Comparison of ENCODE assay signal across 20 cellular contexts in the genomic region with DNA sequence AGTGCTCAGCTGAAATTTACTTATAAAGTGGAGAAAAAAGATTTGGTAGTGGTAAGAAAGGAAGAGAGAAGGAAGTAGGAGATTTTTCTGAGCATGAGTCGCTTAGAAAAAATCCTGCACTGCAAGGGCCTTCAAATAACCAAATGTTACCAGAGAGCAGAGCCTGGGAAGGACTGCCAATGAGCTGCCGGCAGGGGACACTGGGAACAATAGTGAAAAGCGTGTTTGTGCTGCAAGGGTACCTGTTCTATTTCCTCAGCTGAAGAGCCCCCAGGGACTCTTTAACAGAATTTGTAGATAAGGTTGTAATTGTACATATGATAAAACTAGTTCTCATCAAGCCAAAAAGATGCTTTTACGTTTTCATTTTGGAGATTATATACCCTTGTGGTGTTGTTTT.
DNase-seq lines count a peak whose midpoint lies in the region; ATAC-seq and TF ChIP-seq lines count a peak whose summit lies in the region.
"Had no signal": no experiment of that assay in that cellular context is flagged by ENCODE, and none has a peak within 500 bp of the region (broad histone marks: within the 10 kb centered on the region; RNA-seq: fewer than 3 reads in every experiment).

No MANE protein-coding gene starts in this region.

- DNase-seq in ELF-1 (ENCODE audit: low read depth, low spot score) = peak; percentile 47
- peak; percentile 37 for DNase-seq in NCI-H345 (lab: John Stamatoyannopoulos, UW)
- peak in 26 of 42 donors; percentile 6 to 71 (median 30) for DNase-seq in head of caudate nucleus
- peak; percentile 3 for DNase-seq in renal cortical epithelial cell (ENCODE audit: low read depth)
- DNase-seq in mesenchymal stem cell = no peak
- DNase-seq in activated gamma-delta T cell treated with Interleukin-2 at 50 U/mL for 16 hours = no peak
- DNase-seq in colonic mucosa = no peak
- DNase-seq: activated CD4-positive, CD25-positive, alpha-beta regulatory T cell treated with anti-CD3 and anti-CD28 coated beads, Interleukin-2, amount 50 U/mL, for 72 hours; activated CD8-positive, alpha-beta memory T cell treated with anti-CD3 and anti-CD28 coated beads for 24 hours; activated naive CD8-positive, alpha-beta T cell treated with anti-CD3 and anti-CD28 coated beads, Interleukin-2, amount 10 ng/mL, durations not matched to agents 7 days and 5 days; cortex of kidney; Karpas-422; natural killer cell; stimulated activated CD4-positive, alpha-beta T cell treated with anti-CD3 and anti-CD28 coated beads, Interleukin-4, amount 100 ng/mL, for 1 hour had no signal

- H2BK120ac ChIP-seq in mesenchymal stem cell (ENCODE audit: low read depth, low read length) = no peak overlapping the region

- no peak for ATAC-seq in HG03095 (IDR thresholded peaks at IDR 0.05; ENCODE audit: unreplicated experiment)
- ATAC-seq: natural killer cell, Panc1 had no signal

- H2AFZ ChIP-seq in mesenchymal stem cell (ENCODE audit: low read depth, low read length) = no peak overlapping the region

- H3K4me3 ChIP-seq in mesenchymal stem cell (ENCODE audit: insufficient read depth in 1 of 2, low read depth in 1 of 2, low read length in 2 of 2) = no peak overlapping the region
- no peak overlapping the region for H3K4me3 ChIP-seq in colonic mucosa
- H3K4me3 ChIP-seq: BLaER1 treated with 17β-estradiol and CSF1 and Interleukin-3, amounts not matched to agents 10 nM and 100 nM; breast epithelium; SJSA1; skin epidermis had no signal

- H2BK5ac ChIP-seq in mesenchymal stem cell (ENCODE audit: low read depth, low read length, poor library complexity, severe bottlenecking) = no peak overlapping the region

- H3K4ac ChIP-seq in mesenchymal stem cell (ENCODE audit: low read depth in 1 of 2, low read length in 2 of 2) = no peak overlapping the region

- no peak overlapping the region for H3K4me2 ChIP-seq in mesenchymal stem cell (ENCODE audit: low read length, poor library complexity, severe bottlenecking)
- H3K4me2 ChIP-seq: BLaER1 treated with 17β-estradiol and CSF1 and Interleukin-3, amounts not matched to agents 10 nM and 100 nM had no signal

- no peak overlapping the region for H4K91ac ChIP-seq in mesenchymal stem cell (ENCODE audit: low read length)

- H4K8ac ChIP-seq in mesenchymal stem cell (ENCODE audit: low read length) = no peak overlapping the region

- no peak overlapping the region for H3K23ac ChIP-seq in mesenchymal stem cell (ENCODE audit: low read length in 2 of 2)

- no peak for TF ChIP-seq CTCF in colonic mucosa (IDR thresholded peaks at IDR 0.05)

- H3K27me3 ChIP-seq in mesenchymal stem cell (ENCODE audit: control insufficient read depth in 1 of 2, insufficient read depth in 1 of 2, low read length in 2 of 2) (no peaks in the 10 kb centered on the region), colonic mucosa (no peaks in the 10 kb centered on the region)
- H3K27me3 ChIP-seq: BLaER1 treated with 17β-estradiol and CSF1 and Interleukin-3, amounts not matched to agents 10 nM and 100 nM; breast epithelium; SJSA1 had no signal

- H3K36me3 ChIP-seq in mesenchymal stem cell (ENCODE audit: control insufficient read depth in 1 of 2, insufficient read depth in 2 of 2, low read depth in 1 of 2, low read length in 2 of 2) = no peaks in the 10 kb centered on the region
- no peaks in the 10 kb centered on the region for H3K36me3 ChIP-seq in colonic mucosa
- H3K36me3 ChIP-seq: BLaER1 treated with 17β-estradiol and CSF1 and Interleukin-3, amounts not matched to agents 10 nM and 100 nM; breast epithelium; SJSA1 had no signal

- H3K27ac ChIP-seq in mesenchymal stem cell (ENCODE audit: low read length, poor library complexity, severe bottlenecking) = no peak overlapping the region
- no peak overlapping the region for H3K27ac ChIP-seq in colonic mucosa
- H3K27ac ChIP-seq: BLaER1 treated with 17β-estradiol and CSF1 and Interleukin-3, amounts not matched to agents 10 nM and 100 nM; breast epithelium; SJSA1; skin epidermis had no signal

- H3K9me3 ChIP-seq in mesenchymal stem cell (ENCODE audit: control insufficient read depth, low read length) (no peaks in the 10 kb centered on the region), colonic mucosa (no peaks in the 10 kb centered on the region)
- H3K9me3 ChIP-seq: BLaER1 treated with 17β-estradiol and CSF1 and Interleukin-3, amounts not matched to agents 10 nM and 100 nM; breast epithelium; SJSA1 had no signal

- intact Hi-C loops in head of caudate nucleus (cut with DNase I) (no loop called here), colonic mucosa (cut with DNase I) (no loop called here)

- H3K79me1 ChIP-seq in mesenchymal stem cell (replicated peaks; ENCODE audit: low read length, poor library complexity, severe bottlenecking) = no peaks in the 10 kb centered on the region

- H3K4me1 ChIP-seq in mesenchymal stem cell (ENCODE audit: control insufficient read depth, insufficient read depth, low read depth, low read length) (no peaks in the 10 kb centered on the region), colonic mucosa (no peaks in the 10 kb centered on the region)
- H3K4me1 ChIP-seq: BLaER1 treated with 17β-estradiol and CSF1 and Interleukin-3, amounts not matched to agents 10 nM and 100 nM; breast epithelium; SJSA1 had no signal

- H3K9ac ChIP-seq in mesenchymal stem cell (ENCODE audit: low read length) (no peak overlapping the region), colonic mucosa (ENCODE audit: low read depth in 2 of 2, low read length in 2 of 2) (no peak overlapping the region)
- H3K9ac ChIP-seq: BLaER1 treated with 17β-estradiol and CSF1 and Interleukin-3, amounts not matched to agents 10 nM and 100 nM had no signal

- H2AK5ac ChIP-seq in mesenchymal stem cell (ENCODE audit: low read length, severe bottlenecking) = no peak overlapping the region

- no peak overlapping the region for H2BK15ac ChIP-seq in mesenchymal stem cell (ENCODE audit: low read depth, poor library complexity, severe bottlenecking)

- no peak overlapping the region for H2BK12ac ChIP-seq in mesenchymal stem cell (ENCODE audit: low read length in 2 of 2)

- H3K18ac ChIP-seq in mesenchymal stem cell (ENCODE audit: low read depth in 1 of 2, low read length in 2 of 2) = no peak overlapping the region

- no peak overlapping the region for H3K14ac ChIP-seq in mesenchymal stem cell (ENCODE audit: low read length in 2 of 2)

- WGBS in mesenchymal stem cell = 30% methylated on average over 4 of the region's 4 CpGs

Comparison
In these comparisons a context has a peak if more than half of its experiments do, and no peak if none do; other contexts are left out.
1. DNase-seq: peak in ELF-1 (single experiment), NCI-H345 (single experiment), head of caudate nucleus (26 of 42) and renal cortical epithelial cell (single experiment); none in mesenchymal stem cell (single experiment), activated gamma-delta T cell treated with Interleukin-2 at 50 U/mL for 16 hours (single experiment) and colonic mucosa (single experiment).